Comparison of ENCODE assay signal across 26 cellular contexts in genomic region chr6:37351027-37351426, GRCh38. TPM values are rescaled to one million over a fixed set of nuclear protein-coding genes. Genes with fewer than 3 reads are reported as not detected.
DNase-seq lines count a peak whose midpoint lies in the region; ATAC-seq, FAIRE-seq and TF ChIP-seq lines count a peak whose summit lies in the region.
"Had no signal": no experiment of that assay in that cellular context is flagged by ENCODE, and none has a peak within 500 bp of the region (broad histone marks: within the 10 kb centered on the region; RNA-seq: fewer than 3 reads in every experiment).

No MANE protein-coding gene starts in this region.

- no peak overlapping the region for H2AFZ ChIP-seq in HepG2 (ENCODE audit: low read length)
- H2AFZ ChIP-seq in K562 (ENCODE audit: low read depth, low read length): no peak overlapping the region

- TF ChIP-seq EP300 in HepG2 (IDR thresholded peaks at IDR 0.05; ENCODE audit: low read depth in 2 of 2, low read length in 2 of 2): no peak
- no peak for TF ChIP-seq EP300 in HepG2 (CRISPR knock-in tag; IDR thresholded peaks at IDR 0.05; ENCODE audit: borderline replicate concordance)
- no peak for TF ChIP-seq EP300 in K562 (IDR thresholded peaks at IDR 0.05; ENCODE audit: low read length)

- H3K27ac Mint-ChIP-seq in nephron: no peak overlapping the region
- H3K27ac Mint-ChIP-seq: CD14-positive monocyte; CD4-positive, CD25-positive, alpha-beta regulatory T cell had no signal

- POLR2A ChIA-PET in HepG2 (lab: Yijun Ruan, JAX): no interaction called here
- POLR2A ChIA-PET in K562 (lab: Yijun Ruan, JAX): interaction anchor here (1.3 kb wide), 1 partner anchor 16 kb away, joined by 3 read pairs; no protein-coding TSS in a partner anchor

- H3K4me1 ChIP-seq in HepG2 (ENCODE audit: insufficient read depth, low read length) (peaks cover 19% of the 10 kb centered on the region), right lobe of liver (peaks cover 0 to 7% (median 2%) of the 10 kb centered on the region in 4 donors), K562 (replicated peaks in 1 of 2; ENCODE audit: control insufficient read depth in 2 of 2, insufficient read depth in 2 of 2, low read length in 2 of 2) (peaks cover 11 to 23% of the 10 kb centered on the region in 2 experiments; a peak in 4 of 5 replicates), testis (peaks cover 11% of the 10 kb centered on the region)
- H3K4me1 ChIP-seq: BE2C had no signal

- FAIRE-seq in HepG2 (lab: Jason Lieb, UNC) (no peak), K562 (lab: Jason Lieb, UNC) (no peak)
- FAIRE-seq: GM12878, GM12892, GM18507 had no signal

- intact Hi-C loops in HepG2 (cut with micrococcal nuclease; ENCODE audit: unreplicated experiment) (no loop called here), right lobe of liver (cut with DNase I) (no loop called here), K562 (cut with micrococcal nuclease) (no loop called here), testis (cut with DNase I; ENCODE audit: low total_unique reads) (no loop called here)

- H3K79me2 ChIP-seq in HepG2 (ENCODE audit: insufficient read depth, low read length) (peaks cover 16% of the 10 kb centered on the region), K562 (ENCODE audit: control insufficient read depth, insufficient read depth, low read length) (peaks cover 25% of the 10 kb centered on the region)

- CTCF ChIA-PET in HepG2 (lab: Yijun Ruan, JAX; ENCODE audit: low intra/inter-chr PET ratio, low total read pairs) (no interaction called here), K562 (lab: Yijun Ruan, JAX; ENCODE audit: low intra/inter-chr PET ratio) (no interaction called here)

- H3K36me3 Mint-ChIP-seq in nephron (ENCODE audit: low read depth): no peaks in the 10 kb centered on the region
- H3K36me3 Mint-ChIP-seq: CD4-positive, CD25-positive, alpha-beta regulatory T cell had no signal

- H3K27me3 ChIP-seq in HepG2 (ENCODE audit: control insufficient read depth in 1 of 2, insufficient read depth in 2 of 2, low read length in 2 of 2): no peaks in the 10 kb centered on the region
- no peaks in the 10 kb centered on the region for H3K27me3 ChIP-seq in right lobe of liver
- H3K27me3 ChIP-seq in K562 (ENCODE audit: control insufficient read depth in 2 of 2, insufficient read depth in 2 of 2, low read length in 2 of 2): no peaks in the 10 kb centered on the region
- no peaks in the 10 kb centered on the region for H3K27me3 ChIP-seq in testis
- H3K27me3 ChIP-seq: BE2C, BLaER1 had no signal

- H3K36me3 ChIP-seq in HepG2 (replicated peaks in 1 of 2; ENCODE audit: control insufficient read depth in 1 of 2, insufficient read depth in 2 of 2, low read length in 2 of 2) (no peaks in the 10 kb centered on the region), right lobe of liver (no peaks in the 10 kb centered on the region), K562 (ENCODE audit: control insufficient read depth, insufficient read depth, low read length) (no peaks in the 10 kb centered on the region), testis (ENCODE audit: low read depth, missing control alignments) (no peaks in the 10 kb centered on the region)
- H3K36me3 ChIP-seq: BE2C, BLaER1 had no signal

- no peak for TF ChIP-seq POLR2A in HepG2 (IDR thresholded peaks at IDR 0.05; ENCODE audit: insufficient read depth in 1 of 2, low read depth in 2 of 2, low read length in 2 of 2)
- TF ChIP-seq POLR2A in right lobe of liver (IDR thresholded peaks at IDR 0.05): no peak
- no peak for TF ChIP-seq POLR2A in K562 (conservative IDR thresholded peaks at IDR 0.05)
- no peak for TF ChIP-seq POLR2A in testis (IDR thresholded peaks at IDR 0.05)

- 57% methylated on average over 3 of the region's 3 CpGs for WGBS in HepG2 (ENCODE audit: low lambda C conversion rate)
- 100% methylated on average over 3 of the region's 3 CpGs for WGBS in right lobe of liver (ENCODE audit: insufficient coverage, low coverage, low lambda C conversion rate, missing lambda C conversion rate)
- 3% methylated on average over 3 of the region's 3 CpGs for WGBS in K562 (ENCODE audit: insufficient coverage, low coverage, missing lambda C conversion rate)
- 88 to 95% methylated on average over 3 of the region's 3 CpGs for WGBS in testis, 2 donors

- H3K9ac ChIP-seq in HepG2 (ENCODE audit: insufficient read depth, low read depth, low read length): no peak overlapping the region
- no peak overlapping the region for H3K9ac ChIP-seq in K562 (ENCODE audit: insufficient read depth in 1 of 2, low read depth in 2 of 2, low read length in 2 of 2)
- H3K9ac ChIP-seq: BLaER1 had no signal

- H3K4me3 Mint-ChIP-seq in nephron: peak overlapping the region in 2 of 3 experiments; percentile 43 to 59
- H3K4me3 Mint-ChIP-seq: CD14-positive monocyte had no signal

- ATAC-seq in HepG2 (no peak), right lobe of liver (no peak), K562 (no peak), HG03439 (IDR thresholded peaks at IDR 0.05; ENCODE audit: unreplicated experiment) (no peak)
- ATAC-seq: GM12878 had no signal

- H3K9me3 ChIP-seq in HepG2 (ENCODE audit: low read length) (no peaks in the 10 kb centered on the region), right lobe of liver (no peaks in the 10 kb centered on the region), K562 (replicated peaks; ENCODE audit: control insufficient read depth, insufficient read depth, low read depth, low read length) (no peaks in the 10 kb centered on the region), testis (no peaks in the 10 kb centered on the region)
- H3K9me3 ChIP-seq: BE2C, BLaER1 had no signal

- H3K4me2 ChIP-seq in HepG2 (ENCODE audit: low read depth, low read length): no peak overlapping the region
- no peak overlapping the region for H3K4me2 ChIP-seq in K562 (ENCODE audit: insufficient read depth, low read length)
- H3K4me2 ChIP-seq: BLaER1 had no signal

- H3K9me3 Mint-ChIP-seq in nephron: peaks cover 5% of the 10 kb centered on the region
- H3K9me3 Mint-ChIP-seq: CD4-positive, CD25-positive, alpha-beta regulatory T cell; CD8-positive, alpha-beta memory T cell had no signal

- H3K27ac ChIP-seq in HepG2 (ENCODE audit: extremely low read length, insufficient read depth, low read length) (no peak overlapping the region), right lobe of liver (no peak overlapping the region), K562 (ENCODE audit: extremely low read depth, low read depth, low read length) (no peak overlapping the region), testis (no peak overlapping the region)
- H3K27ac ChIP-seq: 22Rv1, BLaER1 had no signal

- peaks cover 13% of the 10 kb centered on the region for H3K4me1 Mint-ChIP-seq in nephron

- H3K4me3 ChIP-seq in HepG2 (replicated peaks in 1 of 3; ENCODE audit: insufficient read depth in 1 of 3, low read depth in 2 of 3, low read length in 3 of 3): no peak overlapping the region
- H3K4me3 ChIP-seq in right lobe of liver: no peak overlapping the region
- no peak overlapping the region for H3K4me3 ChIP-seq in K562
- H3K4me3 ChIP-seq in testis: no peak overlapping the region
- H3K4me3 ChIP-seq: BLaER1, GM12878 had no signal

- BruUV-seq in HepG2 (replicated peaks; lab: Mats Ljungman, UMichigan) (no TSS peak), K562 (replicated peaks; lab: Mats Ljungman, UMichigan) (no TSS peak)

- H3K9me1 ChIP-seq in K562 (ENCODE audit: control insufficient read depth, insufficient read depth, low read length): no peaks in the 10 kb centered on the region

- H4K20me1 ChIP-seq in HepG2 (ENCODE audit: insufficient read depth, low read length): no peaks in the 10 kb centered on the region
- no peaks in the 10 kb centered on the region for H4K20me1 ChIP-seq in K562 (replicated peaks; ENCODE audit: control insufficient read depth, insufficient read depth, low read length)

- TF ChIP-seq RAD21 in HepG2 (CRISPR knock-in tag; IDR thresholded peaks at IDR 0.05) (no peak), K562 (CRISPR knock-in tag; conservative IDR thresholded peaks at IDR 0.05 in 1 of 2, IDR thresholded peaks at IDR 0.05 in 1 of 2) (no peak)

- H3K27me3 Mint-ChIP-seq in nephron (ENCODE audit: low read depth): no peaks in the 10 kb centered on the region

- no peak for TF ChIP-seq CTCF in HepG2 (CRISPR knock-in tag; IDR thresholded peaks at IDR 0.05)
- no peak for TF ChIP-seq CTCF in right lobe of liver (IDR thresholded peaks at IDR 0.05)
- TF ChIP-seq CTCF in K562 (IDR thresholded peaks at IDR 0.05 in 2 of 3, conservative IDR thresholded peaks at IDR 0.05 in 1 of 3; ENCODE audit: insufficient read depth in 2 of 3, low read depth in 1 of 3, low read length in 3 of 3): no peak
- no peak for TF ChIP-seq CTCF in nephron (IDR thresholded peaks at IDR 0.05; ENCODE audit: unreplicated experiment in 3 of 3)
- TF ChIP-seq CTCF in testis (IDR thresholded peaks at IDR 0.05): no peak

- no peak for DNase-seq in HepG2 (ENCODE audit: low spot score)
- DNase-seq in right lobe of liver: no peak
- no peak for DNase-seq in K562 (ENCODE audit: extremely low read depth in 1 of 4, low spot score in 3 of 4)
- DNase-seq in testis: no peak
- DNase-seq: ACHN; BE2C; C1 segment of cervical spinal cord; CD4-positive, alpha-beta memory T cell; CD4-positive, CD25-positive, alpha-beta regulatory T cell; CD8-positive, alpha-beta memory T cell; COR-L47; DMS 273 treated with DMSO at 0.1 percent for 48 hours; DMS153; DMS53; DMS79; DND-41; EL; GDM1 had no signal

- in situ Hi-C loops in HepG2 (cut with HindIII; ENCODE audit: extremely low pct_ligation_motif_present, low pct_unique_long_range_greater_than_20kb) (no loop called here), K562 (cut with MboI) (loop anchor here (25.0 kb wide), 1 partner anchor 1136 kb away; no protein-coding TSS in a partner anchor)

RNA-seq across cellular contexts. Expression of gene RNF8, which starts 2.8 kb away (rescaled TPM):
- 47.6 and 65.7 TPM in 2 replicates for total RNA-seq in HepG2 (2016; rRNA removed; fragmentation: Illumina TruSeq; extraction: Trizol)
- total RNA-seq in HepG2 (2016; cell fraction: cytosol; rRNA removed; fragmentation: Illumina TruSeq; extraction: Trizol; ENCODE audit: low read depth): 16.8 and 18.5 TPM in 2 replicates
- total RNA-seq in HepG2 (2016; cell fraction: insoluble cytoplasmic fraction; rRNA removed; fragmentation: Illumina TruSeq; extraction: Trizol): 50.2 and 62.5 TPM in 2 replicates
- 49.0 and 52.6 TPM in 2 replicates for total RNA-seq in HepG2 (2016; cell fraction: membrane; rRNA removed; fragmentation: Illumina TruSeq; extraction: Trizol)
- total RNA-seq in HepG2 (2016; cell fraction: nucleus; rRNA removed; fragmentation: Illumina TruSeq; extraction: Trizol): 23.5 and 26.1 TPM in 2 replicates
- polyA plus RNA-seq in HepG2 (2011; rRNA removed): 18.1 and 21.8 TPM in 2 replicates
- polyA plus RNA-seq in HepG2 (2011; cell fraction: cytosol; rRNA removed): 14.6 and 17.3 TPM in 2 replicates
- 9.4 and 14.3 TPM in 2 replicates for polyA plus RNA-seq in HepG2 (2011; cell fraction: nucleus; rRNA removed)
- polyA plus RNA-seq in HepG2 (2012): 24.3 and 28.0 TPM in 2 replicates
- polyA plus RNA-seq in HepG2 (2016; cell fraction: cytosol; fragmentation: Illumina TruSeq; extraction: Trizol; ENCODE audit: low read depth): 17.6 and 20.1 TPM in 2 replicates
- polyA plus RNA-seq in HepG2 (2016; cell fraction: insoluble cytoplasmic fraction; fragmentation: Illumina TruSeq; extraction: Trizol; ENCODE audit: low read depth): 63.7 and 63.8 TPM in 2 replicates
- 35.4 and 37.9 TPM in 2 replicates for polyA plus RNA-seq in HepG2 (2016; cell fraction: membrane; fragmentation: Illumina TruSeq; extraction: Trizol; ENCODE audit: low read depth)
- 31.4 and 32.1 TPM in 2 replicates for polyA plus RNA-seq in HepG2 (2016; cell fraction: nucleus; fragmentation: Illumina TruSeq; extraction: Trizol; ENCODE audit: insufficient read depth, low read depth)
- 3.9 and 9.7 TPM in 2 replicates for polyA minus RNA-seq in HepG2 (2011; rRNA and poly(A)+ RNA removed; ENCODE audit: low replicate concordance)
- polyA minus RNA-seq in HepG2 (2011; cell fraction: cytosol; rRNA and poly(A)+ RNA removed): 11.1 and 11.7 TPM in 2 replicates
- polyA minus RNA-seq in HepG2 (2011; cell fraction: nucleus; rRNA and poly(A)+ RNA removed): 15.8 and 22.9 TPM in 2 replicates
- 1 to 10 TPM; 4.3 to 7.1 (median 6.1) TPM for total RNA-seq in right lobe of liver
- 19.2 and 43.1 TPM in 2 replicates for total RNA-seq in K562 (2011; cell fraction: chromatin; rRNA removed; ENCODE audit: low replicate concordance)
- 12.0 and 14.1 TPM in 2 replicates for total RNA-seq in K562 (2011; cell fraction: nucleolus; rRNA removed)
- total RNA-seq in K562 (2011; cell fraction: nucleoplasm; rRNA removed): 25.6 and 32.9 TPM in 2 replicates
- 37.3 and 37.5 TPM in 2 replicates for total RNA-seq in K562 (2014; rRNA removed)
- 42.8 and 50.8 TPM in 2 replicates for total RNA-seq in K562 (2014; rRNA removed; fragmentation: Illumina TruSeq; extraction: Trizol)
- 38.6 and 45.5 TPM in 2 replicates for total RNA-seq in K562 (2015; rRNA removed; fragmentation: Illumina TruSeq; extraction: Trizol)
- 28.5 and 30.0 TPM in 2 replicates for total RNA-seq in K562 (2021)
- polyA plus RNA-seq in K562 (2011; rRNA removed): 28.5 and 35.1 TPM in 2 replicates
- polyA plus RNA-seq in K562 (2011; cell fraction: cytosol; rRNA removed): 10.9 and 16.7 TPM in 2 replicates
- polyA plus RNA-seq in K562 (2011; cell fraction: nucleus; rRNA removed): 18.9 and 21.9 TPM in 2 replicates
- polyA plus RNA-seq in K562 (2012): 19.3 and 25.3 TPM in 2 replicates
- polyA plus RNA-seq in K562 (2014; fragmentation: Illumina TruSeq; extraction: Trizol): 42.1 and 47.0 TPM in 2 replicates
- polyA plus RNA-seq in K562 (2014; fragmentation: Nextera tagmentation; extraction: Ambion mirVana): 10 to 100 TPM; 10.6 to 13.0 TPM
- 36.6 and 40.6 TPM in 2 replicates for polyA plus RNA-seq in K562 (2014; rRNA removed)
- 24.9 and 30.1 TPM in 2 replicates for polyA minus RNA-seq in K562 (2011; rRNA and poly(A)+ RNA removed)
- 9.1 and 14.6 TPM in 2 replicates for polyA minus RNA-seq in K562 (2011; cell fraction: cytosol; rRNA and poly(A)+ RNA removed)
- polyA minus RNA-seq in K562 (2011; cell fraction: nucleus; rRNA and poly(A)+ RNA removed): 14.9 and 28.0 TPM in 2 replicates
- total RNA-seq in testis: 10 to 100 TPM; 44.0 to 49.9 TPM
- polyA plus RNA-seq in testis (ENCODE audit: insufficient read depth, low read depth, low replicate concordance): 49.4 TPM

Comparison
In these comparisons a context has a peak if more than half of its experiments do, and no peak if none do; other contexts are left out.
1. Of the 241 proteins assayed by ChIP-seq in both HepG2 and K562: peak only in HepG2: none; only in K562: MAFG; in both: MAFF and MAFK; in neither: 238.